Comparison of ENCODE assay signal across 8 cellular contexts in genomic region chr5:109410389-109411174, GRCh38. TPM values are rescaled to one million over a fixed set of nuclear protein-coding genes. Genes with fewer than 3 reads are reported as not detected.
A peak's percentile ranks its signal among the peaks of the same experiment; 100 is the strongest.
DNase-seq lines count a peak whose midpoint lies in the region; ATAC-seq, FAIRE-seq and TF ChIP-seq lines count a peak whose summit lies in the region.

No MANE protein-coding gene starts in this region.

- H3K4me3 Mint-ChIP-seq in activated naive CD4-positive, alpha-beta T cell treated with anti-CD3 and anti-CD28 coated beads for 36 hours = peak overlapping the region; percentile 97
- H3K4me3 Mint-ChIP-seq in neural progenitor cell = peak overlapping the region; percentile 100

- TF ChIP-seq POLR2A in transverse colon (IDR thresholded peaks at IDR 0.05) = peak; percentile 54

- TF ChIP-seq EP300 in transverse colon (IDR thresholded peaks at IDR 0.05; ENCODE audit: low read depth) = no peak

- H3K4me1 ChIP-seq in neural progenitor cell (peaks cover 46% of the 10 kb centered on the region), transverse colon (peaks cover 23 to 57% (median 35%) of the 10 kb centered on the region in 4 donors)

- H3F3A ChIP-seq in neural progenitor cell (ENCODE audit: low read depth) = peaks cover 61% of the 10 kb centered on the region

- H3K79me2 ChIP-seq in neural progenitor cell (ENCODE audit: low read depth) = peaks cover 38% of the 10 kb centered on the region

- no peaks in the 10 kb centered on the region for H3K27me3 Mint-ChIP-seq in activated naive CD4-positive, alpha-beta T cell treated with anti-CD3 and anti-CD28 coated beads for 36 hours (ENCODE audit: low read depth)
- H3K27me3 Mint-ChIP-seq in neural progenitor cell (ENCODE audit: insufficient read depth, low read depth) = peaks cover 7% of the 10 kb centered on the region

- intact Hi-C loops in activated naive CD4-positive, alpha-beta T cell treated with anti-CD3 and anti-CD28 coated beads for 36 hours (cut with micrococcal nuclease) = loop anchor here (1.0 to 10.0 kb wide), 14 partner anchors 45 to 1814 kb away; partner anchors contain the start of genes CAMK4, FBXL17, MAN2A1 and SLC25A46
- intact Hi-C loops in transverse colon (cut with DNase I; ENCODE audit: low total_unique reads) = no loop called here

- TF ChIP-seq CTCF in neural progenitor cell (IDR thresholded peaks at IDR 0.05) = no peak
- TF ChIP-seq CTCF in transverse colon (IDR thresholded peaks at IDR 0.05) = no peak

- peak overlapping the region; percentile 60 for H2AFZ ChIP-seq in neural progenitor cell (replicated peaks)

- H3K27ac Mint-ChIP-seq in activated naive CD4-positive, alpha-beta T cell treated with anti-CD3 and anti-CD28 coated beads for 36 hours = peak overlapping the region; percentile 100
- peak overlapping the region; percentile 100 for H3K27ac Mint-ChIP-seq in neural progenitor cell

- peak; percentile 58 for DNase-seq in AG20443 (ENCODE audit: low spot score)
- peak; percentile 84 for DNase-seq in RPMI7951 (ENCODE audit: low read depth)
- DNase-seq in activated naive CD4-positive, alpha-beta T cell treated with anti-CD3 and anti-CD28 coated beads for 36 hours = peak; percentile 45
- peak; percentile 17 to 33 for DNase-seq in frontal cortex (ENCODE audit: low spot score in 2 of 2)
- DNase-seq in neural progenitor cell (ENCODE audit: low spot score) = peak; percentile 92
- peak; percentile 87 for DNase-seq in transverse colon

- peaks cover 42% of the 10 kb centered on the region for H3K4me1 Mint-ChIP-seq in activated naive CD4-positive, alpha-beta T cell treated with anti-CD3 and anti-CD28 coated beads for 36 hours (ENCODE audit: low read depth)
- H3K4me1 Mint-ChIP-seq in neural progenitor cell = peaks cover 49% of the 10 kb centered on the region

- FAIRE-seq in frontal cortex (lab: Jason Lieb, UNC) = no peak

- peaks cover 25% of the 10 kb centered on the region for H4K20me1 ChIP-seq in neural progenitor cell (ENCODE audit: low read depth)

- H3K36me3 ChIP-seq in neural progenitor cell (no peaks in the 10 kb centered on the region), transverse colon (no peaks in the 10 kb centered on the region)

- peaks cover 9% of the 10 kb centered on the region for H3K36me3 Mint-ChIP-seq in activated naive CD4-positive, alpha-beta T cell treated with anti-CD3 and anti-CD28 coated beads for 36 hours (ENCODE audit: low read depth)
- H3K36me3 Mint-ChIP-seq in neural progenitor cell = peaks cover 16% of the 10 kb centered on the region

- peaks cover 9% of the 10 kb centered on the region for H3K9me3 Mint-ChIP-seq in activated naive CD4-positive, alpha-beta T cell treated with anti-CD3 and anti-CD28 coated beads for 36 hours
- peaks cover 21% of the 10 kb centered on the region for H3K9me3 Mint-ChIP-seq in neural progenitor cell

- ATAC-seq in GM18909 (IDR thresholded peaks at IDR 0.05; ENCODE audit: poor library complexity, unreplicated experiment) (peak; percentile 21), HG03520 (IDR thresholded peaks at IDR 0.05; ENCODE audit: unreplicated experiment) (peak; percentile 11)

- H3K27ac ChIP-seq in neural progenitor cell (peak overlapping the region; percentile 97), transverse colon (peak overlapping the region; percentile 95 to 99 (median 98))

- peak overlapping the region; percentile 57 for H3K4me3 ChIP-seq in neural progenitor cell
- H3K4me3 ChIP-seq in transverse colon = peak overlapping the region; percentile 31 to 92 (median 76)

- CTCF ChIA-PET in activated naive CD4-positive, alpha-beta T cell treated with anti-CD3 and anti-CD28 coated beads for 36 hours (lab: Charles Lee) = interaction anchor here (0.7 kb wide), 1 partner anchor 662 kb away, joined by 3 read pairs; no protein-coding TSS in a partner anchor

- in situ Hi-C loops in transverse colon (cut with MboI; ENCODE audit: low pct_ligation_motif_present in 1 of 4, low pct_unique_long_range_greater_than_20kb in 1 of 4, low sequenced_read_pairs in 3 of 4) = loop anchor here in 2 of 4 donors (25.0 kb wide), 2 partner anchors 277 to 1023 kb away; partner anchors contain the start of genes FBXL17 (in 1 of the 2) and MAN2A1 (in 1 of the 2)

- 1 to 2% methylated on average over 19 to 26 of the region's 26 CpGs for WGBS in transverse colon (ENCODE audit: low coverage in 1 of 2), 2 donors

- H3K4me2 ChIP-seq in neural progenitor cell = peak overlapping the region; percentile 81

- H3K9me3 ChIP-seq in neural progenitor cell (ENCODE audit: low read depth) (no peaks in the 10 kb centered on the region), transverse colon (no peaks in the 10 kb centered on the region)

- H3K9ac ChIP-seq in neural progenitor cell = peak overlapping the region; percentile 22

- H3K27me3 ChIP-seq in neural progenitor cell (no peaks in the 10 kb centered on the region), transverse colon (no peaks in the 10 kb centered on the region)

RNA-seq across cellular contexts. Expression of gene PJA2, which starts 0.8 kb away (rescaled TPM):
- 50.0 and 55.8 TPM in 2 replicates for total RNA-seq in RPMI7951 (2014; rRNA removed; shearing (Covaris generic))
- total RNA-seq in activated naive CD4-positive, alpha-beta T cell treated with anti-CD3 and anti-CD28 coated beads for 36 hours = 10 to 100 TPM; 53.1 to 56.9 TPM
- 297 TPM for total RNA-seq in frontal cortex
- 84.3 and 128 TPM in 2 replicates for total RNA-seq in neural progenitor cell (ENCODE audit: low replicate concordance)
- total RNA-seq in transverse colon = 10 to 100 TPM; 62.5 to 93.8 (median 78.2) TPM

Comparison
In these comparisons a context has a peak if more than half of its experiments do, and no peak if none do; other contexts are left out.
1. Peak in every context shown above with its lines: DNase-seq, ATAC-seq, H3K4me3 ChIP-seq and H3K27ac ChIP-seq.
2. DNase-seq: peak in every context shown above with its lines; median percentile 92 in neural progenitor cell; 87 in transverse colon; 84 in RPMI7951; 58 in AG20443; 45 in activated naive CD4-positive, alpha-beta T cell treated with anti-CD3 and anti-CD28 coated beads for 36 hours; 25 in frontal cortex.